In genomic region chr10:69944761-69945160, GRCh38 we compare ENCODE assay signal across 2 cellular contexts.
TF ChIP-seq lines count a peak whose summit lies in the region.

No MANE protein-coding gene starts in this region.

TF ChIP-seq in HepG2, 621 proteins besides CTCF, POLR2A, EP300 and RAD21:
- TF ChIP-seq TSC22D2 (CRISPR knock-in tag; IDR thresholded peaks at IDR 0.05; ENCODE audit: borderline replicate concordance) = no peak

TF ChIP-seq in H1, 55 proteins besides CTCF, POLR2A, EP300 and RAD21:
- TF ChIP-seq BCL11A (IDR thresholded peaks at IDR 0.05; ENCODE audit: low read depth in 2 of 2, low read length in 2 of 2) (no peak), BRCA1 (IDR thresholded peaks at IDR 0.05; ENCODE audit: low read depth, low read length) (no peak), CEBPB (IDR thresholded peaks at IDR 0.05; ENCODE audit: low read depth, low read length) (no peak), PHF8 (conservative IDR thresholded peaks at IDR 0.05; ENCODE audit: low read depth, low read length) (no peak), TCF12 (IDR thresholded peaks at IDR 0.05; ENCODE audit: low read depth, low read length) (no peak), SP4 (IDR thresholded peaks at IDR 0.05; ENCODE audit: low read length) (no peak), SP2 (IDR thresholded peaks at IDR 0.05; ENCODE audit: low read length) (no peak), SIRT6 (IDR thresholded peaks at IDR 0.05; ENCODE audit: low read length) (no peak), KDM4A (IDR thresholded peaks at IDR 0.05; ENCODE audit: low read depth, low read length, severe bottlenecking) (no peak), POLR2AphosphoS5 (IDR thresholded peaks at IDR 0.05; ENCODE audit: low read depth, low read length) (no peak), SIN3A (conservative IDR thresholded peaks at IDR 0.05 in 1 of 2, IDR thresholded peaks at IDR 0.05 in 1 of 2; ENCODE audit: low read depth in 1 of 2, low read length in 2 of 2) (no peak), TAF7 (optimal IDR thresholded peaks at IDR 0.05; ENCODE audit: borderline replicate concordance, low read depth, low read length) (no peak)
